ENCODE assay signal across 22 cellular contexts in the genomic region with DNA sequence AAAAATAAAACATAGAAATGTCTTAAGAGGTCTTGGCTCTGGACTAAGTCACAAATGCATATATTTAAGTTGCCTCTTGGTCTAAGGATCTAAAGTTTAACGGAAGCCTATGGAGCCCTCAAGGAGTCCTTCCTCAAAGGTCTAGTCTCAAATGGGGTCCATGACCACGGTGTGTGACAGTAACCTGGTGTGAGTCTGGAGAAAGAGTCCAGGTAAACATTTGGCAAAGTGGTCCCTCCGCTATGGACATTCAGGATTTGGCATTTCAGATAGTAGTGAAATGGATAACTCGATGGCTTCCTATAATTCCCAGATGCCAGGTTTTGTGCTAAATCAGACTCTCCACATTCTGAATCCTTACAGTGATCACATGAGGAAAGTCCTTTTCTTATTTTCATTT. TPM values are rescaled to one million over a fixed set of nuclear protein-coding genes. Genes with fewer than 3 reads are reported as not detected.
DNase-seq lines count a peak whose midpoint lies in the region; ATAC-seq, FAIRE-seq and TF ChIP-seq lines count a peak whose summit lies in the region.
"Had no signal": no experiment of that assay in that cellular context is flagged by ENCODE, and none has a peak within 500 bp of the region (broad histone marks: within the 10 kb centered on the region; RNA-seq: fewer than 3 reads in every experiment).

No MANE protein-coding gene starts in this region.

- TF ChIP-seq POLR2A in spleen (IDR thresholded peaks at IDR 0.05), result no peak

- intact Hi-C loops in activated naive CD4-positive, alpha-beta T cell treated with anti-CD3 and anti-CD28 coated beads for 36 hours (cut with micrococcal nuclease), result no loop called here
- intact Hi-C loops in spleen (cut with DNase I; ENCODE audit: low total_unique reads), result no loop called here

- H3K27ac Mint-ChIP-seq in activated naive CD4-positive, alpha-beta T cell treated with anti-CD3 and anti-CD28 coated beads for 36 hours, result peak overlapping the region; percentile 87
- peak overlapping the region in 2 of 3 donors; percentile 16 to 26 for H3K27ac Mint-ChIP-seq in IgD-negative memory B cell
- peak overlapping the region; percentile 85 to 91 for H3K27ac Mint-ChIP-seq in activated naive CD4-positive, alpha-beta T cell treated with anti-CD3 and anti-CD28 coated beads, Interleukin-2, amount 50 U/mL, for 72 hours

- ATAC-seq in activated naive CD4-positive, alpha-beta T cell treated with anti-CD3 and anti-CD28 coated beads, Interleukin-2, amount 50 U/mL, for 72 hours, result no peak

- H4K20me1 ChIP-seq in osteoblast (ENCODE audit: insufficient read depth, low read length), result no peaks in the 10 kb centered on the region

- no peak overlapping the region for H3K4me2 ChIP-seq in osteoblast (ENCODE audit: insufficient read depth, low read length)

- H3K27me3 ChIP-seq in spleen (replicated peaks in 1 of 7), result no peaks in the 10 kb centered on the region
- H3K27me3 ChIP-seq in osteoblast (ENCODE audit: insufficient read depth, low read length), result no peaks in the 10 kb centered on the region
- H3K27me3 ChIP-seq in small intestine (ENCODE audit: control insufficient read depth in 2 of 2, insufficient read depth in 2 of 2, low read length in 2 of 2), result no peaks in the 10 kb centered on the region
- H3K27me3 ChIP-seq: tibial artery had no signal

- H3K9me3 Mint-ChIP-seq in activated naive CD4-positive, alpha-beta T cell treated with anti-CD3 and anti-CD28 coated beads for 36 hours, result no peaks in the 10 kb centered on the region
- H3K9me3 Mint-ChIP-seq in IgD-negative memory B cell, result no peaks in the 10 kb centered on the region
- no peaks in the 10 kb centered on the region for H3K9me3 Mint-ChIP-seq in activated naive CD4-positive, alpha-beta T cell treated with anti-CD3 and anti-CD28 coated beads, Interleukin-2, amount 50 U/mL, for 72 hours

- CTCF ChIA-PET in activated naive CD4-positive, alpha-beta T cell treated with anti-CD3 and anti-CD28 coated beads for 36 hours (lab: Charles Lee), result interaction anchor here (0.6 to 1.8 kb wide), 3 partner anchors 12 to 76 kb away, joined by 3 to 5 read pairs (median 3); no protein-coding TSS in a partner anchor
- CTCF ChIA-PET in GM10248 (lab: Yijun Ruan, JAX), result interaction anchor here (1.0 to 1.7 kb wide), 4 partner anchors 33 to 76 kb away, joined by 3 to 4 read pairs (median 3); no protein-coding TSS in a partner anchor

- H3K4me3 ChIP-seq in spleen (no peak overlapping the region), osteoblast (ENCODE audit: insufficient read depth, low read length) (no peak overlapping the region), small intestine (ENCODE audit: low read depth in 1 of 2, low read length in 2 of 2) (no peak overlapping the region)
- H3K4me3 ChIP-seq: left ventricle myocardium inferior, tibial artery had no signal

- H3K4me1 ChIP-seq in spleen (peaks cover 19 to 100% (median 92%) of the 10 kb centered on the region in 6 donors), osteoblast (ENCODE audit: insufficient read depth, low read length) (no peaks in the 10 kb centered on the region), small intestine (ENCODE audit: control insufficient read depth in 2 of 2, insufficient read depth in 1 of 2, low read depth in 1 of 2, low read length in 1 of 2) (no peaks in the 10 kb centered on the region)
- H3K4me1 ChIP-seq: left ventricle myocardium inferior, tibial artery had no signal

- H3K79me2 ChIP-seq in osteoblast (ENCODE audit: insufficient read depth, low read length), result no peaks in the 10 kb centered on the region

- TF ChIP-seq CTCF in spleen (IDR thresholded peaks at IDR 0.05 in 8 of 11, conservative IDR thresholded peaks at IDR 0.05 in 3 of 11), result no peak
- TF ChIP-seq CTCF in osteoblast (IDR thresholded peaks at IDR 0.05; ENCODE audit: extremely low read depth, low read depth, low read length), result no peak
- TF ChIP-seq CTCF in GM10248 (IDR thresholded peaks at IDR 0.05; ENCODE audit: control extremely low read depth, extremely low read depth, low read depth, missing control alignments), result no peak

- POLR2A ChIA-PET in GM10248 (lab: Yijun Ruan, JAX), result interaction anchor here (0.7 kb wide), 1 partner anchor 82 kb away, joined by 4 read pairs; no protein-coding TSS in a partner anchor

- no peaks in the 10 kb centered on the region for H3K27me3 Mint-ChIP-seq in activated naive CD4-positive, alpha-beta T cell treated with anti-CD3 and anti-CD28 coated beads for 36 hours (ENCODE audit: low read depth)
- no peaks in the 10 kb centered on the region for H3K27me3 Mint-ChIP-seq in IgD-negative memory B cell

- peaks cover 93% of the 10 kb centered on the region for H3K4me1 Mint-ChIP-seq in activated naive CD4-positive, alpha-beta T cell treated with anti-CD3 and anti-CD28 coated beads for 36 hours (ENCODE audit: low read depth)
- peaks cover 48 to 66% (median 59%) of the 10 kb centered on the region in 3 donors for H3K4me1 Mint-ChIP-seq in IgD-negative memory B cell

- H3K36me3 ChIP-seq in spleen (peaks cover 0 to 55% (median 21%) of the 10 kb centered on the region in 6 donors), osteoblast (ENCODE audit: insufficient read depth, low read length) (no peaks in the 10 kb centered on the region), small intestine (ENCODE audit: control insufficient read depth in 2 of 2, insufficient read depth in 2 of 2, low read length in 2 of 2) (no peaks in the 10 kb centered on the region)
- H3K36me3 ChIP-seq: left ventricle myocardium inferior, tibial artery had no signal

- no peak for FAIRE-seq in small intestine (lab: Jason Lieb, UNC)
- FAIRE-seq: colon, endometrium, TTC549 had no signal

- 69 to 73% (median 70%) methylated on average over 4 of the region's 4 CpGs for WGBS in spleen, 5 donors
- 65 to 72% (median 72%) methylated on average over 4 of the region's 4 CpGs for WGBS in small intestine, 3 donors

- H2AFZ ChIP-seq in osteoblast (ENCODE audit: low read length), result no peak overlapping the region

- H3K4me3 Mint-ChIP-seq in activated naive CD4-positive, alpha-beta T cell treated with anti-CD3 and anti-CD28 coated beads for 36 hours, result no peak overlapping the region
- peak overlapping the region in 2 of 4 donors; percentile 24 to 25 for H3K4me3 Mint-ChIP-seq in IgD-negative memory B cell

- peaks cover 68% of the 10 kb centered on the region for H3K36me3 Mint-ChIP-seq in activated naive CD4-positive, alpha-beta T cell treated with anti-CD3 and anti-CD28 coated beads for 36 hours (ENCODE audit: low read depth)
- H3K36me3 Mint-ChIP-seq in IgD-negative memory B cell, result peaks cover 17% of the 10 kb centered on the region
- peaks cover 52 to 72% of the 10 kb centered on the region in 2 donors for H3K36me3 Mint-ChIP-seq in activated naive CD4-positive, alpha-beta T cell treated with anti-CD3 and anti-CD28 coated beads, Interleukin-2, amount 50 U/mL, for 72 hours

- H3K27ac ChIP-seq in spleen (peak overlapping the region in 5 of 8 donors; percentile 22 to 83 (median 73)), osteoblast (ENCODE audit: low read depth, low read length) (no peak overlapping the region), small intestine (ENCODE audit: low read depth in 1 of 2, low read length in 1 of 2) (no peak overlapping the region)
- H3K27ac ChIP-seq: left ventricle myocardium inferior, tibial artery had no signal

- no peak for DNase-seq in activated naive CD4-positive, alpha-beta T cell treated with anti-CD3 and anti-CD28 coated beads for 36 hours
- no peak for DNase-seq in activated naive CD4-positive, alpha-beta T cell treated with Interleukin-2 at 50 U/mL for 16 hours
- DNase-seq in activated naive CD4-positive, alpha-beta T cell treated with anti-CD3 and anti-CD28 coated beads, Interleukin-2, amount 50 U/mL, for 72 hours (ENCODE audit: low spot score in 2 of 2), result no peak
- DNase-seq in spleen (no peak), osteoblast (ENCODE audit: insufficient read length, low spot score, missing footprints) (no peak), GM10248 (ENCODE audit: extremely low spot score) (no peak), small intestine (no peak)
- DNase-seq: activated CD4-positive, alpha-beta T cell treated with anti-CD3 and anti-CD28 coated beads for 4 hours; activated gamma-delta T cell treated with Interleukin-2 at 50 U/mL for 16 hours; Kasumi-1; left ventricle myocardium inferior; NCI-H1092 treated with DMSO at 0.1 percent for 48 hours; NCI-H2081; NCI-H510A treated with DMSO at 0.1 percent for 48 hours; nucleus accumbens; stimulated activated CD4-positive, alpha-beta T cell treated with anti-CD3 and anti-CD28 coated beads, Interleukin-12 subunit alpha, Interleukin-12 subunit beta, amount 100 ng/mL, for 4 hours; tibial artery had no signal

- H3K9me3 ChIP-seq in spleen, result no peaks in the 10 kb centered on the region
- no peaks in the 10 kb centered on the region for H3K9me3 ChIP-seq in osteoblast (ENCODE audit: low read depth, low read length)
- H3K9me3 ChIP-seq in small intestine (ENCODE audit: control insufficient read depth, low read depth), result no peaks in the 10 kb centered on the region
- H3K9me3 ChIP-seq: left ventricle myocardium inferior, tibial artery had no signal

RNA-seq across cellular contexts. Expression of gene RHOH, which starts 44.2 kb away (rescaled TPM):
- total RNA-seq in activated naive CD4-positive, alpha-beta T cell treated with anti-CD3 and anti-CD28 coated beads for 36 hours, result 10 to 100 TPM; 87.5 to 92.7 TPM
- polyA plus RNA-seq in IgD-negative memory B cell, result 255 TPM
- total RNA-seq in activated naive CD4-positive, alpha-beta T cell treated with anti-CD3 and anti-CD28 coated beads, Interleukin-2, amount 50 U/mL, for 72 hours, result 10 to 100 TPM; 81.2 to 82.9 TPM
- 100 to 1,000 TPM in 1 of 7 donors, 10 to 100 TPM in 6; 51.4 to 100 (median 72.0) TPM for total RNA-seq in spleen
- 100 to 1,000 TPM in 1 of 3 donors, 10 to 100 TPM in 2; 70.3 to 112 (median 76.6) TPM for polyA plus RNA-seq in spleen
- under 0.01 TPM in 1 of 2 replicates, not detected in the other for total RNA-seq in osteoblast
- polyA plus RNA-seq in small intestine, result 10 to 100 TPM in 1 of 3 donors, 1 to 10 TPM in 2; 3.6 to 11.6 (median 3.8) TPM
- total RNA-seq: renal cortical epithelial cell had no signal

Comparison
In these comparisons a context has a peak if more than half of its experiments do, and no peak if none do; other contexts are left out.
1. H3K27ac Mint-ChIP-seq: peak in every context shown above with its lines; median percentile 88 in activated naive CD4-positive, alpha-beta T cell treated with anti-CD3 and anti-CD28 coated beads, Interleukin-2, amount 50 U/mL, for 72 hours; 87 in activated naive CD4-positive, alpha-beta T cell treated with anti-CD3 and anti-CD28 coated beads for 36 hours; 21 in IgD-negative memory B cell.
2. H3K27ac ChIP-seq: peak in spleen (5 of 8); none in osteoblast (single experiment) and small intestine (0 of 2).
3. RNA of gene RHOH, which starts 44.2 kb away (total RNA-seq): 87.5 to 92.7 TPM in activated naive CD4-positive, alpha-beta T cell treated with anti-CD3 and anti-CD28 coated beads for 36 hours, 81.2 to 82.9 TPM in activated naive CD4-positive, alpha-beta T cell treated with anti-CD3 and anti-CD28 coated beads, Interleukin-2, amount 50 U/mL, for 72 hours and 51.4 to 100 TPM in spleen; under 0.01 TPM in osteoblast; every median in the first group is over 10 times any median in the second.